Comparison of ENCODE assay signal across 12 cellular contexts in genomic region chr2:36858551-36859365, GRCh38.
DNase-seq lines count a peak whose midpoint lies in the region; ATAC-seq, FAIRE-seq and TF ChIP-seq lines count a peak whose summit lies in the region.
"Had no signal": no experiment of that assay in that cellular context is flagged by ENCODE, and none has a peak within 500 bp of the region (broad histone marks: within the 10 kb centered on the region; RNA-seq: fewer than 3 reads in every experiment).

No MANE protein-coding gene starts in this region.

- no peaks in the 10 kb centered on the region for H3K4me1 ChIP-seq in BE2C

- DNase-seq in GM12865 (ENCODE audit: low read depth) = peak; percentile 24
- no peak for DNase-seq in immature natural killer cell
- no peak for DNase-seq in NOMO-1 treated with DMSO at 0.1 percent for 48 hours (lab: John Stamatoyannopoulos, UW; ENCODE audit: unreplicated experiment)
- DNase-seq in SHP77 treated with DMSO at 0.1 percent for 48 hours (lab: John Stamatoyannopoulos, UW) = no peak
- no peak for DNase-seq in frontal cortex (ENCODE audit: low spot score in 2 of 2)
- no peak for DNase-seq in BE2C
- DNase-seq: aorta; CD4-positive, alpha-beta T cell; NCI-H1092; right cardiac atrium had no signal

- H3K4me1 Mint-ChIP-seq in immature natural killer cell = peaks cover 3 to 6% of the 10 kb centered on the region in 2 donors

- H3K4me3 ChIP-seq in GM12865 (ENCODE audit: low read depth, low read length) = no peak overlapping the region
- no peak overlapping the region for H3K4me3 ChIP-seq in BE2C (ENCODE audit: low read depth, low read length)

- H3K27me3 ChIP-seq in BE2C = no peaks in the 10 kb centered on the region

- peak overlapping the region; percentile 12 to 82 (median 66) for H3K27ac Mint-ChIP-seq in immature natural killer cell

- H3K9me3 Mint-ChIP-seq in immature natural killer cell = no peaks in the 10 kb centered on the region

- TF ChIP-seq CTCF in GM12865 (IDR thresholded peaks at IDR 0.05; ENCODE audit: insufficient read depth, low read depth, low read length, missing control alignments) = no peak
- TF ChIP-seq CTCF in BE2C (IDR thresholded peaks at IDR 0.05; ENCODE audit: low read depth, low read length) = no peak

- FAIRE-seq in frontal cortex (lab: Jason Lieb, UNC) = no peak

- no peaks in the 10 kb centered on the region for H3K36me3 ChIP-seq in BE2C

- peaks cover 25 to 48% (median 45%) of the 10 kb centered on the region in 3 donors for H3K36me3 Mint-ChIP-seq in immature natural killer cell

- no peak overlapping the region for H3K4me3 Mint-ChIP-seq in immature natural killer cell
- H3K4me3 Mint-ChIP-seq: CD4-positive, alpha-beta T cell had no signal

- ATAC-seq in GM21381 (IDR thresholded peaks at IDR 0.05; ENCODE audit: unreplicated experiment) (peak; percentile 65), HG03378 (IDR thresholded peaks at IDR 0.05; ENCODE audit: unreplicated experiment) (peak; percentile 77)
- ATAC-seq: right cardiac atrium had no signal

- H3K9me3 ChIP-seq in BE2C = no peaks in the 10 kb centered on the region

- H3K27me3 Mint-ChIP-seq in immature natural killer cell (ENCODE audit: low read depth in 3 of 3) = peaks cover 0 to 1% (median 0%) of the 10 kb centered on the region in 3 donors
- H3K27me3 Mint-ChIP-seq: CD4-positive, alpha-beta T cell had no signal
